22 cellular contexts compared by ENCODE assay signal in the genomic region with DNA sequence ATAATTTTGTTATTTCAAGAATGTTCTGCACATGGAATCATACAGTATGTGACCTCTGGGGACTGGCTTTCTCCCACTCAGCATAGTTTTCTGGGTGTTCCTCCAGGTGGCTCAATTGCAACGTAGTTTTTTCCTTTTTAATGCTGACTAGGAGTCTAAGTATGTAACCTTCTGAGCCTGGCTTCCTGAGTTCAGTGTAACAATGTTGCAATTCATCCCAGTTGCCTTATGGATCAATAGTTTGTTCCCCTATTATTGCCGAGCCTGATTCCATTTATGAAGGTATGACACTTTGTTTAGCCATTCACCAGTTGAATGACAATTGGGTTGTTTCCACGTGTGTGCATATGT.
A peak's percentile ranks its signal among the peaks of the same experiment; 100 is the strongest.
DNase-seq lines count a peak whose midpoint lies in the region; ATAC-seq and TF ChIP-seq lines count a peak whose summit lies in the region.
"Had no signal": no experiment of that assay in that cellular context is flagged by ENCODE, and none has a peak within 500 bp of the region (broad histone marks: within the 10 kb centered on the region; RNA-seq: fewer than 3 reads in every experiment).

No MANE protein-coding gene starts in this region.

- H2BK20ac ChIP-seq in IMR-90 (ENCODE audit: low read depth, low read length) = no peak overlapping the region

- no peak overlapping the region for H2BK5ac ChIP-seq in IMR-90 (ENCODE audit: low read depth, low read length, poor library complexity, severe bottlenecking)

- no peak overlapping the region for H3K4me2 ChIP-seq in IMR-90 (ENCODE audit: low read depth, low read length)
- H3K4me2 ChIP-seq: A549 had no signal

- no peak overlapping the region for H4K8ac ChIP-seq in IMR-90 (ENCODE audit: low read depth in 2 of 2, low read length in 2 of 2)

- no peaks in the 10 kb centered on the region for H3K79me1 ChIP-seq in IMR-90 (ENCODE audit: low read depth in 1 of 2, low read length in 2 of 2)

- peaks cover 33% of the 10 kb centered on the region for H3K36me3 ChIP-seq in IMR-90 (ENCODE audit: control insufficient read depth, insufficient read depth, low read length)
- peaks cover 10% of the 10 kb centered on the region for H3K36me3 ChIP-seq in endodermal cell (ENCODE audit: control insufficient read depth, insufficient read depth, low read length)

- dilution Hi-C loops in IMR-90 (cut with HindIII; ENCODE audit: low sequenced_read_pairs, unreplicated experiment) = no loop called here

- in situ Hi-C loops in IMR-90 (cut with MboI; ENCODE audit: low sequenced_read_pairs) = no loop called here

- no peak overlapping the region for H2AK5ac ChIP-seq in IMR-90 (ENCODE audit: low read depth, low read length)

- TF ChIP-seq RAD21 in IMR-90 (IDR thresholded peaks at IDR 0.05; ENCODE audit: low read length) = no peak

- peak; percentile 63 for ATAC-seq in IMR-90 (ENCODE audit: low read depth)
- ATAC-seq in left lobe of liver = peak; percentile 33
- ATAC-seq in HG03108 (IDR thresholded peaks at IDR 0.05; ENCODE audit: unreplicated experiment) = no peak
- ATAC-seq: A549 had no signal

- H2AK9ac ChIP-seq in IMR-90 (replicated peaks; ENCODE audit: low read depth, low read length, poor library complexity) = no peak overlapping the region

- H3K4me1 ChIP-seq in IMR-90 (ENCODE audit: control insufficient read depth, insufficient read depth, low read length) (peaks cover 5% of the 10 kb centered on the region; the same call in 1 of the 2 replicates), endodermal cell (ENCODE audit: control insufficient read depth, insufficient read depth, low read length) (no peaks in the 10 kb centered on the region)
- H3K4me1 ChIP-seq: A549, Peyer's patch, SJCRH30 had no signal

- H3K9ac ChIP-seq in IMR-90 (ENCODE audit: low read depth, low read length) (no peak overlapping the region), endodermal cell (ENCODE audit: extremely low read depth, low read length, poor library complexity, severe bottlenecking) (no peak overlapping the region)

- intact Hi-C loops in IMR-90 (cut with micrococcal nuclease) (no loop called here), posterior vena cava (cut with DNase I) (no loop called here)

- no peak overlapping the region for H4K5ac ChIP-seq in IMR-90 (ENCODE audit: low read depth, low read length)

- DNase-seq in IMR-90 (peak; percentile 44), endothelial cell (ENCODE audit: low spot score) (no peak), left lobe of liver (ENCODE audit: low spot score) (no peak), skeletal muscle cell (ENCODE audit: low read depth) (peak; percentile 16), endodermal cell (no peak), posterior vena cava (ENCODE audit: low spot score) (no peak)
- no peak for DNase-seq in activated CD4-positive, alpha-beta T cell treated with anti-CD3 and anti-CD28 coated beads for 4 hours
- DNase-seq: CD4-positive, CD25-positive, alpha-beta regulatory T cell; DMS 273 treated with DMSO at 0.1 percent for 48 hours; DMS79 treated with DMSO at 0.1 percent for 48 hours; H9; NCI-H1105; NCI-H146; NCI-H2029 treated with DMSO at 0.1 percent for 48 hours; NCI-H345; NCI-H524; NCI-H774; SJCRH30 had no signal

- no peaks in the 10 kb centered on the region for H3K27me3 ChIP-seq in IMR-90 (ENCODE audit: control insufficient read depth, insufficient read depth, low read length)
- no peaks in the 10 kb centered on the region for H3K27me3 ChIP-seq in endodermal cell (ENCODE audit: control insufficient read depth, insufficient read depth, low read length, poor library complexity, severe bottlenecking)
- H3K27me3 ChIP-seq: Peyer's patch, SJCRH30 had no signal

- H3K4me3 Mint-ChIP-seq in endothelial cell (ENCODE audit: unreplicated experiment) (peak overlapping the region; percentile 38), endodermal cell (no peak overlapping the region)
- H3K4me3 Mint-ChIP-seq: CD4-positive, CD25-positive, alpha-beta regulatory T cell; H9; IgD-negative memory B cell had no signal

- CTCF ChIA-PET in IMR-90 (lab: Yijun Ruan, JAX) = no interaction called here

- H3K27ac ChIP-seq in IMR-90 (ENCODE audit: insufficient read depth, low read length) (no peak overlapping the region), endodermal cell (ENCODE audit: low read depth, low read length) (no peak overlapping the region)
- H3K27ac ChIP-seq: A549, Peyer's patch, SJCRH30 had no signal

- H3K4me1 Mint-ChIP-seq in endothelial cell (ENCODE audit: unreplicated experiment) (peaks cover 5% of the 10 kb centered on the region), endodermal cell (no peaks in the 10 kb centered on the region)
- H3K4me1 Mint-ChIP-seq: H9, IgD-negative memory B cell had no signal

- H3K4ac ChIP-seq in IMR-90 (ENCODE audit: low read depth, low read length) = no peak overlapping the region

- H3K9me1 ChIP-seq in IMR-90 (ENCODE audit: insufficient read depth, low read length) = no peaks in the 10 kb centered on the region

- no peak for TF ChIP-seq POLR2A in IMR-90 (IDR thresholded peaks at IDR 0.05; ENCODE audit: low read depth, low read length)

- no peak overlapping the region for H2AFZ ChIP-seq in IMR-90 (replicated peaks; ENCODE audit: low read length, poor library complexity)

- H3K27me3 Mint-ChIP-seq in endothelial cell (ENCODE audit: unreplicated experiment) = peaks cover 3% of the 10 kb centered on the region
- peaks cover 2% of the 10 kb centered on the region for H3K27me3 Mint-ChIP-seq in endodermal cell (ENCODE audit: insufficient read depth)
- H3K27me3 Mint-ChIP-seq: CD4-positive, CD25-positive, alpha-beta regulatory T cell; IgD-negative memory B cell had no signal

- no TSS peak for BruUV-seq in IMR-90 (replicated peaks; lab: Mats Ljungman, UMichigan)

- H3K18ac ChIP-seq in IMR-90 (ENCODE audit: low read depth, low read length) = no peak overlapping the region

- H2BK15ac ChIP-seq in IMR-90 (ENCODE audit: low read depth, low read length) = no peak overlapping the region

- H3K9me3 ChIP-seq in IMR-90 (ENCODE audit: control insufficient read depth, insufficient read depth, low read length) = no peaks in the 10 kb centered on the region
- no peaks in the 10 kb centered on the region for H3K9me3 ChIP-seq in endodermal cell (ENCODE audit: control insufficient read depth, low read length)
- H3K9me3 ChIP-seq: A549 had no signal

- H4K20me1 ChIP-seq in IMR-90 (ENCODE audit: insufficient read depth, low read length) = no peaks in the 10 kb centered on the region; the same call in 1 of the 2 replicates

- no CpG with 5 or more reads among the region's 3 CpGs for WGBS in IMR-90 (ENCODE audit: extremely low coverage in 2 of 2, insufficient read length in 1 of 2), 2 experiments
- 89 to 100% methylated on average over 1 to 3 of the region's 3 CpGs for WGBS in endodermal cell (ENCODE audit: insufficient coverage in 1 of 2, insufficient read length in 1 of 2), 2 experiments

- H3K4me3 ChIP-seq in IMR-90 (ENCODE audit: insufficient read depth, low read depth, low read length) = no peak overlapping the region
- H3K4me3 ChIP-seq in skeletal muscle cell (ENCODE audit: low read depth, low read length) = no peak overlapping the region
- H3K4me3 ChIP-seq in endodermal cell (ENCODE audit: low read length) = no peak overlapping the region
- H3K4me3 ChIP-seq: A549, Peyer's patch, SJCRH30 had no signal

- no peak overlapping the region for H2BK120ac ChIP-seq in IMR-90 (ENCODE audit: low read depth, low read length)

- POLR2A ChIA-PET in IMR-90 (lab: Charles Lee; ENCODE audit: unreplicated experiment) = no interaction called here

- no peak overlapping the region for H3K23ac ChIP-seq in IMR-90 (ENCODE audit: low read depth, low read length)

- no peaks in the 10 kb centered on the region for H3K9me3 Mint-ChIP-seq in endothelial cell (ENCODE audit: unreplicated experiment)
- H3K9me3 Mint-ChIP-seq in endodermal cell = peaks cover 34% of the 10 kb centered on the region

- peaks cover 35% of the 10 kb centered on the region for H3K36me3 Mint-ChIP-seq in endothelial cell (ENCODE audit: low read depth, unreplicated experiment)
- H3K36me3 Mint-ChIP-seq in endodermal cell (ENCODE audit: low read depth) = peaks cover 50% of the 10 kb centered on the region

- no peak overlapping the region for H3K14ac ChIP-seq in IMR-90 (replicated peaks; ENCODE audit: low read depth, low read length)

- H3K27ac Mint-ChIP-seq in endothelial cell (ENCODE audit: unreplicated experiment) (no peak overlapping the region), endodermal cell (no peak overlapping the region)
- H3K27ac Mint-ChIP-seq: CD4-positive, CD25-positive, alpha-beta regulatory T cell; H9; IgD-negative memory B cell had no signal

- no peak overlapping the region for H3K56ac ChIP-seq in IMR-90 (ENCODE audit: extremely low read depth, insufficient read depth, low read length)

- no peak for TF ChIP-seq CTCF in IMR-90 (conservative IDR thresholded peaks at IDR 0.05; ENCODE audit: low read depth, low read length)
- TF ChIP-seq CTCF in endothelial cell (IDR thresholded peaks at IDR 0.05; ENCODE audit: unreplicated experiment) = no peak
- TF ChIP-seq CTCF in endodermal cell (conservative IDR thresholded peaks at IDR 0.05) = no peak

- no peak overlapping the region for H4K91ac ChIP-seq in IMR-90 (ENCODE audit: insufficient read depth, low read depth, low read length)

TF ChIP-seq in IMR-90, 13 proteins besides CTCF, POLR2A, EP300 and RAD21:
- TF ChIP-seq RCOR1 (IDR thresholded peaks at IDR 0.05; ENCODE audit: insufficient replicate concordance, low read length) = no peak
- peak; percentile 44; the same call in 1 of the 2 replicates for TF ChIP-seq CEBPB (IDR thresholded peaks at IDR 0.05; ENCODE audit: low read depth, low read length)

Comparison
In these comparisons a context has a peak if more than half of its experiments do, and no peak if none do; other contexts are left out.
1. DNase-seq: peak in IMR-90 (single experiment) and skeletal muscle cell (single experiment); none in endothelial cell (single experiment), left lobe of liver (single experiment), endodermal cell (single experiment), posterior vena cava (single experiment) and activated CD4-positive, alpha-beta T cell treated with anti-CD3 and anti-CD28 coated beads for 4 hours (0 of 2).